Comparison of ENCODE assay signal across 1 cellular context in genomic region chr7:5594616-5595544, GRCh38.
TF ChIP-seq lines count a peak whose summit lies in the region.

No MANE protein-coding gene starts in this region.

TF ChIP-seq in SK-N-SH, 30 proteins besides CTCF, POLR2A, EP300 and RAD21 (continued from another document):
- TF ChIP-seq GABPA (IDR thresholded peaks at IDR 0.05; ENCODE audit: low read depth) (no peak), POLR2AphosphoS5 (IDR thresholded peaks at IDR 0.05; ENCODE audit: low read depth, low read length) (no peak), RCOR1 (IDR thresholded peaks at IDR 0.05; ENCODE audit: low read length) (no peak; the same call in 1 of the 2 replicates)
